Comparison of ENCODE assay signal across 8 cellular contexts in genomic region chr7:74253975-74254857, GRCh38. TPM values are rescaled to one million over a fixed set of nuclear protein-coding genes. Genes with fewer than 3 reads are reported as not detected.
DNase-seq lines count a peak whose midpoint lies in the region; ATAC-seq and TF ChIP-seq lines count a peak whose summit lies in the region.

Gene RFC2, minus strand, starts transcription at chr7:74254399. Its CDS starts 16 bp downstream, at chr7:74254383.

- DNase-seq in DMS53 (lab: John Stamatoyannopoulos, UW): peak; percentile 99
- peak; percentile 87 for DNase-seq in Jurkat, Clone E6-1 (ENCODE audit: low read depth, low spot score)
- DNase-seq in activated T-cell treated with anti-CD3 and anti-CD28 coated beads, Interleukin-2, amount 50 U/mL, for 4 hours: peak; percentile 96
- peak; percentile 88 to 92 for DNase-seq in stimulated activated CD8-positive, alpha-beta memory T cell treated with anti-CD3 and anti-CD28 coated beads, Interleukin-7, amount 100 ng/mL, for 4 hours (ENCODE audit: low read depth in 2 of 2)

- H3K4me1 ChIP-seq in muscle layer of duodenum (ENCODE audit: control insufficient read depth in 1 of 2, insufficient read depth in 2 of 2, low read length in 2 of 2): peaks cover 5 to 13% of the 10 kb centered on the region in 2 donors

- ATAC-seq in GM21576 (IDR thresholded peaks at IDR 0.05; ENCODE audit: unreplicated experiment): peak; percentile 90
- peak; percentile 98 for ATAC-seq in activated T-cell treated with anti-CD3 and anti-CD28 coated beads, Interleukin-2, amount 50 U/mL, for 4 hours
- peak; percentile 99 for ATAC-seq in esophagus mucosa

- H3K36me3 Mint-ChIP-seq in activated T-cell treated with anti-CD3 and anti-CD28 coated beads, Interleukin-2, amount 50 U/mL, for 4 hours (ENCODE audit: insufficient read depth): peaks cover 15% of the 10 kb centered on the region

- H3K4me3 ChIP-seq in Jurkat, Clone E6-1 (ENCODE audit: low read length): peak within 1 kb of the TSS; percentile 97
- peak within 1 kb of the TSS; percentile 83 to 85 for H3K4me3 ChIP-seq in muscle layer of duodenum (ENCODE audit: low read depth in 1 of 2, low read length in 2 of 2)

- no peaks in the 10 kb centered on the region for H3K9me3 ChIP-seq in muscle layer of duodenum (ENCODE audit: control insufficient read depth in 1 of 2, low read length in 2 of 2)

- H3K27me3 Mint-ChIP-seq in activated T-cell treated with anti-CD3 and anti-CD28 coated beads, Interleukin-2, amount 50 U/mL, for 4 hours (ENCODE audit: low read depth): no peaks in the 10 kb centered on the region

- H3K27ac ChIP-seq in muscle layer of duodenum (ENCODE audit: low read length): peak within 1 kb of the TSS; percentile 92

- peaks cover 0 to 8% of the 10 kb centered on the region in 2 donors for H3K36me3 ChIP-seq in muscle layer of duodenum (ENCODE audit: control insufficient read depth in 1 of 2, insufficient read depth in 2 of 2, low read length in 2 of 2)

- H3K4me1 Mint-ChIP-seq in activated T-cell treated with anti-CD3 and anti-CD28 coated beads, Interleukin-2, amount 50 U/mL, for 4 hours (ENCODE audit: low read depth): peaks cover 24% of the 10 kb centered on the region

- H3K9me3 Mint-ChIP-seq in activated T-cell treated with anti-CD3 and anti-CD28 coated beads, Interleukin-2, amount 50 U/mL, for 4 hours: no peaks in the 10 kb centered on the region

- H3K27me3 ChIP-seq in muscle layer of duodenum (ENCODE audit: low read depth, low read length): no peaks in the 10 kb centered on the region

- peak within 1 kb of the TSS; percentile 96 for H3K4me3 Mint-ChIP-seq in activated T-cell treated with anti-CD3 and anti-CD28 coated beads, Interleukin-2, amount 50 U/mL, for 4 hours

TF ChIP-seq in PFSK-1, 5 proteins besides CTCF, POLR2A, EP300 and RAD21:
- TF ChIP-seq TAF1 (IDR thresholded peaks at IDR 0.05; ENCODE audit: borderline replicate concordance, insufficient read depth, low read length) (peak; percentile 81), SIN3A (IDR thresholded peaks at IDR 0.05; ENCODE audit: borderline replicate concordance, insufficient read depth, low read length) (0 out of 2 replicates have a peak, but pooled peaks have one; percentile 12), FOXP2 (optimal IDR thresholded peaks at IDR 0.05; ENCODE audit: borderline replicate concordance, extremely low read depth, extremely low read length, insufficient read depth) (peak; percentile 98), POLR2AphosphoS5 (IDR thresholded peaks at IDR 0.05; ENCODE audit: low read depth, low read length) (peak; percentile 49)
- TF ChIP-seq, protein P1, sequence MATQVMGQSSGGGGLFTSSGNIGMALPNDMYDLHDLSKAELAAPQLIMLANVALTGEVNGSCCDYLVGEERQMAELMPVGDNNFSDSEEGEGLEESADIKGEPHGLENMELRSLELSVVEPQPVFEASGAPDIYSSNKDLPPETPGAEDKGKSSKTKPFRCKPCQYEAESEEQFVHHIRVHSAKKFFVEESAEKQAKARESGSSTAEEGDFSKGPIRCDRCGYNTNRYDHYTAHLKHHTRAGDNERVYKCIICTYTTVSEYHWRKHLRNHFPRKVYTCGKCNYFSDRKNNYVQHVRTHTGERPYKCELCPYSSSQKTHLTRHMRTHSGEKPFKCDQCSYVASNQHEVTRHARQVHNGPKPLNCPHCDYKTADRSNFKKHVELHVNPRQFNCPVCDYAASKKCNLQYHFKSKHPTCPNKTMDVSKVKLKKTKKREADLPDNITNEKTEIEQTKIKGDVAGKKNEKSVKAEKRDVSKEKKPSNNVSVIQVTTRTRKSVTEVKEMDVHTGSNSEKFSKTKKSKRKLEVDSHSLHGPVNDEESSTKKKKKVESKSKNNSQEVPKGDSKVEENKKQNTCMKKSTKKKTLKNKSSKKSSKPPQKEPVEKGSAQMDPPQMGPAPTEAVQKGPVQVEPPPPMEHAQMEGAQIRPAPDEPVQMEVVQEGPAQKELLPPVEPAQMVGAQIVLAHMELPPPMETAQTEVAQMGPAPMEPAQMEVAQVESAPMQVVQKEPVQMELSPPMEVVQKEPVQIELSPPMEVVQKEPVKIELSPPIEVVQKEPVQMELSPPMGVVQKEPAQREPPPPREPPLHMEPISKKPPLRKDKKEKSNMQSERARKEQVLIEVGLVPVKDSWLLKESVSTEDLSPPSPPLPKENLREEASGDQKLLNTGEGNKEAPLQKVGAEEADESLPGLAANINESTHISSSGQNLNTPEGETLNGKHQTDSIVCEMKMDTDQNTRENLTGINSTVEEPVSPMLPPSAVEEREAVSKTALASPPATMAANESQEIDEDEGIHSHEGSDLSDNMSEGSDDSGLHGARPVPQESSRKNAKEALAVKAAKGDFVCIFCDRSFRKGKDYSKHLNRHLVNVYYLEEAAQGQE (IDR thresholded peaks at IDR 0.05; ENCODE audit: insufficient read depth in 1 of 2, low read depth in 2 of 2, low read length in 2 of 2): peak in 1 of 2 experiments; percentile 49; a peak in 2 of 4 replicates

RNA-seq across cellular contexts. Expression of gene RFC2, which starts in this region (rescaled TPM):
- polyA plus RNA-seq in Jurkat, Clone E6-1 (2012; ENCODE audit: insufficient read depth, insufficient read length): 119 TPM
- 47.3 TPM for polyA plus RNA-seq in PFSK-1 (2012; ENCODE audit: insufficient read length, low read depth)
- total RNA-seq in activated T-cell treated with anti-CD3 and anti-CD28 coated beads, Interleukin-2, amount 50 U/mL, for 4 hours: 10 to 100 TPM; 71.4 to 85.2 (median 73.8) TPM
- 29.1 TPM for total RNA-seq in esophagus mucosa

Comparison
In these comparisons a context has a peak if more than half of its experiments do, and no peak if none do; other contexts are left out.
1. Peak in every context shown above with its lines: DNase-seq, ATAC-seq, H3K4me3 ChIP-seq and H3K27ac ChIP-seq.